In genomic region chr5:145101246-145101645, GRCh38 we compare ENCODE assay signal across 11 cellular contexts.
DNase-seq lines count a peak whose midpoint lies in the region; ATAC-seq, FAIRE-seq and TF ChIP-seq lines count a peak whose summit lies in the region.
"Had no signal": no experiment of that assay in that cellular context is flagged by ENCODE, and none has a peak within 500 bp of the region (broad histone marks: within the 10 kb centered on the region; RNA-seq: fewer than 3 reads in every experiment).

No MANE protein-coding gene starts in this region.

- H3K79me2 ChIP-seq in DND-41 (ENCODE audit: insufficient read depth, low read length) = no peaks in the 10 kb centered on the region

- H3K36me3 Mint-ChIP-seq in activated T-cell treated with anti-CD3 and anti-CD28 coated beads, Interleukin-2, amount 50 U/mL, for 24 hours (ENCODE audit: low read depth) = no peaks in the 10 kb centered on the region
- H3K36me3 Mint-ChIP-seq in activated naive CD4-positive, alpha-beta T cell treated with anti-CD3 and anti-CD28 coated beads, Interleukin-2, amount 10 ng/mL, durations not matched to agents 7 days and 5 days = no peaks in the 10 kb centered on the region

- no peak overlapping the region for H3K4me3 Mint-ChIP-seq in activated T-cell treated with anti-CD3 and anti-CD28 coated beads, Interleukin-2, amount 50 U/mL, for 24 hours
- no peak overlapping the region for H3K4me3 Mint-ChIP-seq in activated naive CD4-positive, alpha-beta T cell treated with anti-CD3 and anti-CD28 coated beads, Interleukin-2, amount 10 ng/mL, durations not matched to agents 7 days and 5 days

- H3K9me3 ChIP-seq in DND-41 (ENCODE audit: insufficient read depth, low read length, severe bottlenecking) (no peaks in the 10 kb centered on the region), WERI-Rb-1 (ENCODE audit: severe bottlenecking) (no peaks in the 10 kb centered on the region), kidney (ENCODE audit: control insufficient read depth in 1 of 2, low read length in 2 of 2) (no peaks in the 10 kb centered on the region)
- H3K9me3 ChIP-seq: neutrophil had no signal

- no peaks in the 10 kb centered on the region for H3K27me3 Mint-ChIP-seq in activated T-cell treated with anti-CD3 and anti-CD28 coated beads, Interleukin-2, amount 50 U/mL, for 24 hours
- no peaks in the 10 kb centered on the region for H3K27me3 Mint-ChIP-seq in activated naive CD4-positive, alpha-beta T cell treated with anti-CD3 and anti-CD28 coated beads, Interleukin-2, amount 10 ng/mL, durations not matched to agents 7 days and 5 days

- H3K9me3 Mint-ChIP-seq in activated T-cell treated with anti-CD3 and anti-CD28 coated beads, Interleukin-2, amount 50 U/mL, for 24 hours = peaks cover 3% of the 10 kb centered on the region
- peaks cover 7% of the 10 kb centered on the region for H3K9me3 Mint-ChIP-seq in activated naive CD4-positive, alpha-beta T cell treated with anti-CD3 and anti-CD28 coated beads, Interleukin-2, amount 10 ng/mL, durations not matched to agents 7 days and 5 days

- TF ChIP-seq CTCF in DND-41 (IDR thresholded peaks at IDR 0.05; ENCODE audit: borderline replicate concordance, extremely low read depth, low read length, poor library complexity, severe bottlenecking) = peak; percentile 30
- peak; percentile 18 for TF ChIP-seq CTCF in HFF-Myc (IDR thresholded peaks at IDR 0.05; ENCODE audit: low read depth, low read length, missing control alignments)
- TF ChIP-seq CTCF in WERI-Rb-1 (IDR thresholded peaks at IDR 0.05; ENCODE audit: low read depth, low read length) = peak; percentile 53
- peak; percentile 27 for TF ChIP-seq CTCF in kidney (IDR thresholded peaks at IDR 0.05; ENCODE audit: borderline replicate concordance, extremely low read depth, insufficient read depth)

- no peaks in the 10 kb centered on the region for H3K27me3 ChIP-seq in DND-41 (ENCODE audit: insufficient read depth, low read length, poor library complexity)
- H3K27me3 ChIP-seq in WERI-Rb-1 (ENCODE audit: insufficient read depth, low read depth, severe bottlenecking) = no peaks in the 10 kb centered on the region
- H3K27me3 ChIP-seq: dorsolateral prefrontal cortex, neutrophil had no signal

- no peak for DNase-seq in DND-41
- DNase-seq in HFF-Myc (ENCODE audit: extremely low read depth, low read depth) = no peak
- DNase-seq in WERI-Rb-1 = peak; percentile 15
- DNase-seq in kidney = no peak
- no peak for DNase-seq in activated T-cell treated with anti-CD3 and anti-CD28 coated beads, Interleukin-2, amount 50 U/mL, for 24 hours
- DNase-seq in HTR-8/SVneo (ENCODE audit: insufficient read length, low spot score) = no peak
- DNase-seq in activated naive CD4-positive, alpha-beta T cell treated with anti-CD3 and anti-CD28 coated beads, Interleukin-2, amount 10 ng/mL, durations not matched to agents 7 days and 5 days = no peak
- DNase-seq: activated effector memory CD4-positive, alpha-beta T cell treated with Interleukin-2 at 50 U/mL for 16 hours; dorsolateral prefrontal cortex had no signal

- intact Hi-C loops in kidney (cut with DNase I) = no loop called here

- H3K4me3 ChIP-seq in DND-41 (ENCODE audit: low read depth in 1 of 2, low read length in 2 of 2) (no peak overlapping the region), HFF-Myc (replicated peaks; ENCODE audit: low read depth, low read length) (no peak overlapping the region), WERI-Rb-1 (ENCODE audit: low read depth, low read length) (no peak overlapping the region), kidney (ENCODE audit: low read length in 2 of 2) (no peak overlapping the region)
- H3K4me3 ChIP-seq: dorsolateral prefrontal cortex had no signal

- H2AFZ ChIP-seq in DND-41 (ENCODE audit: low read depth, low read length) = no peak overlapping the region

- H3K27ac Mint-ChIP-seq in activated T-cell treated with anti-CD3 and anti-CD28 coated beads, Interleukin-2, amount 50 U/mL, for 24 hours = no peak overlapping the region
- H3K27ac Mint-ChIP-seq in activated naive CD4-positive, alpha-beta T cell treated with anti-CD3 and anti-CD28 coated beads, Interleukin-2, amount 10 ng/mL, durations not matched to agents 7 days and 5 days = no peak overlapping the region

- H3K36me3 ChIP-seq in DND-41 (ENCODE audit: insufficient read depth, low read length) (no peaks in the 10 kb centered on the region), WERI-Rb-1 (no peaks in the 10 kb centered on the region), kidney (ENCODE audit: control insufficient read depth in 1 of 2, insufficient read depth in 2 of 2, low read length in 2 of 2) (no peaks in the 10 kb centered on the region)
- H3K36me3 ChIP-seq: neutrophil had no signal

- H3K9ac ChIP-seq in DND-41 (ENCODE audit: low read depth, low read length) (no peak overlapping the region), kidney (ENCODE audit: low read length in 2 of 2) (no peak overlapping the region)

- ATAC-seq in DND-41 (ENCODE audit: insufficient read depth, low read depth) = no peak
- ATAC-seq in HG03457 (IDR thresholded peaks at IDR 0.05; ENCODE audit: unreplicated experiment) = no peak

- CTCF ChIA-PET in activated naive CD4-positive, alpha-beta T cell treated with anti-CD3 and anti-CD28 coated beads, Interleukin-2, amount 10 ng/mL, durations not matched to agents 7 days and 5 days (lab: Charles Lee) = no interaction called here

- H4K20me1 ChIP-seq in DND-41 (ENCODE audit: insufficient read depth, low read length) = no peaks in the 10 kb centered on the region

- no peaks in the 10 kb centered on the region for H3K4me1 Mint-ChIP-seq in activated T-cell treated with anti-CD3 and anti-CD28 coated beads, Interleukin-2, amount 50 U/mL, for 24 hours (ENCODE audit: low read depth)
- H3K4me1 Mint-ChIP-seq in activated naive CD4-positive, alpha-beta T cell treated with anti-CD3 and anti-CD28 coated beads, Interleukin-2, amount 10 ng/mL, durations not matched to agents 7 days and 5 days = no peaks in the 10 kb centered on the region

- FAIRE-seq in kidney (lab: Jason Lieb, UNC) (no peak), HTR-8/SVneo (lab: Jason Lieb, UNC) (no peak)

- H3K27ac ChIP-seq in DND-41 (ENCODE audit: low read length) = no peak overlapping the region
- H3K27ac ChIP-seq in WERI-Rb-1 = no peak overlapping the region
- H3K27ac ChIP-seq in kidney (ENCODE audit: low read depth in 2 of 2, low read length in 2 of 2) = no peak overlapping the region
- H3K27ac ChIP-seq: dorsolateral prefrontal cortex, neutrophil had no signal

- H3K4me1 ChIP-seq in DND-41 (ENCODE audit: insufficient read depth, low read length) = no peaks in the 10 kb centered on the region
- no peaks in the 10 kb centered on the region for H3K4me1 ChIP-seq in kidney (ENCODE audit: control insufficient read depth in 1 of 2, insufficient read depth in 1 of 2, low read depth in 1 of 2, low read length in 2 of 2)

- H3K4me2 ChIP-seq in DND-41 (ENCODE audit: insufficient read depth, low read length) = no peak overlapping the region
